11 cellular contexts compared by ENCODE assay signal in the genomic region with DNA sequence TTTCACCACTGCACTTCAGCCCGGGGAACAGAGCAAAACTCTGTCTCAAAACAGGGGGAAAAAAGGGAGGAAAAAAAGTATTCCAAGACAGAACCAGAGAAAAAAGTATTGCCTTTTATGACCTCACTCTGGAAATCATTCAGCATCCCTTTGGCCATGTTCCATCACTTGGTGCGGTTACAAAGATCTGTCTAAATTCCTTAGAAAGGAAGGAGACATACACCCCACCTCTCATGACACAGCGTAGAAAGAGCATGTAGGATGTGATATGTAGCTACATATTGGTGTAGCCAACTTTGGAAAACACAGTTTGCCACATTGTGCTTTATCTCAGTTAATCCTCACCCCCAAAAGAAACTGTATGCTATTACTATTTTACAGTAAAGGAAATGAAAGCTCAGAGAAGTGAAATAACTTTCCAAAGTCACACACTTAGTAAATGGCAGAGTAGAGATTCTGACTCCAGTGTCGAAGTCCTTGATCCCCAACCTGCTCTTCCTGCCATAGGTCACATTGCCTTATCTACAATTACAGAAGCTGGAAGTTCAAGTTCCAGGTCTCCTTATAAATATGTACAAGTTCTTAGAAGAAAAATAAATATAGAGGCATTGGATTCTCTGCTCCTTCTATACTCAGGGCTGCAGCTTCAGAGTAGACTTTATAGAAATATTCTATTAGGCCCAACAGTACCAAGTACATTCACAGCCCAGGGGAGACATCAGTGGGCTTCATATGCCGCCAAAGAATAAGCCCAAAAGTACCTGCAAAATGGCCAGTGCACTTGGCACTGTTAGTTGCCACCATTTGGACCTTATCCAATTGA.
DNase-seq lines count a peak whose midpoint lies in the region; ATAC-seq, FAIRE-seq and TF ChIP-seq lines count a peak whose summit lies in the region.
"Had no signal": no experiment of that assay in that cellular context is flagged by ENCODE, and none has a peak within 500 bp of the region (broad histone marks: within the 10 kb centered on the region; RNA-seq: fewer than 3 reads in every experiment).

No MANE protein-coding gene starts in this region.

- H3K4me1 Mint-ChIP-seq in stimulated activated naive CD8-positive, alpha-beta T cell treated with anti-CD3 and anti-CD28 coated beads, Interleukin-15, amount 100 ng/mL, for 72 hours = peaks cover 6% of the 10 kb centered on the region
- peaks cover 7 to 11% of the 10 kb centered on the region in 2 experiments; a peak in 3 of 4 replicates for H3K4me1 Mint-ChIP-seq in H9

- H3K4me3 Mint-ChIP-seq in stimulated activated naive CD8-positive, alpha-beta T cell treated with anti-CD3 and anti-CD28 coated beads, Interleukin-15, amount 100 ng/mL, for 72 hours = no peak overlapping the region
- no peak overlapping the region for H3K4me3 Mint-ChIP-seq in H9
- H3K4me3 Mint-ChIP-seq: activated CD8-positive, alpha-beta memory T cell treated with anti-CD3 and anti-CD28 coated beads, Interleukin-2, amount 10 ng/mL, durations not matched to agents 7 days and 5 days; T-helper 2 cell treated with Interferon-gamma antibody and Interleukin-4, amounts not matched to agents 5 μg/mL and 100 μg/mL, for 36 hours had no signal

- no peak overlapping the region for H2BK5ac ChIP-seq in H9 (ENCODE audit: insufficient read length, low read length)

- DNase-seq in stimulated activated naive CD8-positive, alpha-beta T cell treated with anti-CD3 and anti-CD28 coated beads, Interleukin-15, amount 100 ng/mL, for 72 hours = no peak
- no peak for DNase-seq in stimulated activated naive CD8-positive, alpha-beta T cell treated with anti-CD3 and anti-CD28 coated beads, Interleukin-15, Interleukin-2, amounts not matched to agents 100 U/mL and 50 U/mL, for 24 hours
- DNase-seq in body of pancreas (no peak), HepG2 (ENCODE audit: low spot score) (no peak), uterus (no peak), LoVo (ENCODE audit: low spot score) (no peak), H9 (no peak)

- TF ChIP-seq EP300 in HepG2 (IDR thresholded peaks at IDR 0.05; ENCODE audit: low read depth in 2 of 2, low read length in 2 of 2) (no peak), HepG2 (CRISPR knock-in tag; IDR thresholded peaks at IDR 0.05; ENCODE audit: borderline replicate concordance) (no peak)

- H4K91ac ChIP-seq in H9 (ENCODE audit: insufficient read length, low read depth, low read length) = no peak overlapping the region

- H3K9me3 ChIP-seq in body of pancreas (no peaks in the 10 kb centered on the region), HepG2 (ENCODE audit: low read length) (no peaks in the 10 kb centered on the region), uterus (no peaks in the 10 kb centered on the region), H9 (ENCODE audit: control insufficient read depth, low read depth, low read length) (no peaks in the 10 kb centered on the region)

- H2BK20ac ChIP-seq in H9 (ENCODE audit: low read depth, low read length, poor library complexity, severe bottlenecking) = no peak overlapping the region

- no peak overlapping the region for H2BK120ac ChIP-seq in H9 (ENCODE audit: low read depth, low read length, poor library complexity, severe bottlenecking)

- H3K36me3 ChIP-seq in body of pancreas (replicated peaks in 1 of 2; ENCODE audit: insufficient read depth in 1 of 2, low read depth in 2 of 2) (no peaks in the 10 kb centered on the region), HepG2 (replicated peaks in 1 of 2; ENCODE audit: control insufficient read depth in 1 of 2, insufficient read depth in 2 of 2, low read length in 2 of 2) (no peaks in the 10 kb centered on the region), uterus (no peaks in the 10 kb centered on the region)

- TF ChIP-seq RAD21 in HepG2 (CRISPR knock-in tag; IDR thresholded peaks at IDR 0.05) = no peak

- no peaks in the 10 kb centered on the region for H3K79me1 ChIP-seq in H9 (ENCODE audit: insufficient read depth, low read depth, low read length, poor library complexity, severe bottlenecking)

- POLR2A ChIA-PET in HepG2 (lab: Yijun Ruan, JAX) = no interaction called here

- TF ChIP-seq CTCF in body of pancreas (IDR thresholded peaks at IDR 0.05) (no peak), HepG2 (CRISPR knock-in tag; IDR thresholded peaks at IDR 0.05) (no peak), uterus (IDR thresholded peaks at IDR 0.05) (no peak), H9 (conservative IDR thresholded peaks at IDR 0.05) (no peak)

- BruUV-seq in HepG2 (replicated peaks; lab: Mats Ljungman, UMichigan) = no TSS peak

- H3K56ac ChIP-seq in H9 (ENCODE audit: insufficient read length, low read depth, low read length) = no peak overlapping the region

- no peaks in the 10 kb centered on the region for H3K36me3 Mint-ChIP-seq in H9 (ENCODE audit: insufficient read depth in 1 of 3, low read depth in 3 of 3)
- H3K36me3 Mint-ChIP-seq: activated CD8-positive, alpha-beta memory T cell treated with anti-CD3 and anti-CD28 coated beads, Interleukin-2, amount 10 ng/mL, durations not matched to agents 7 days and 5 days; brain had no signal

- no peak overlapping the region for H3K9ac ChIP-seq in HepG2 (ENCODE audit: insufficient read depth, low read depth, low read length)
- H3K9ac ChIP-seq in H9 (ENCODE audit: extremely low read depth, insufficient read length, low read length) = no peak overlapping the region

- H4K20me1 ChIP-seq in HepG2 (ENCODE audit: insufficient read depth, low read length) = no peaks in the 10 kb centered on the region
- no peaks in the 10 kb centered on the region for H4K20me1 ChIP-seq in H9 (ENCODE audit: control insufficient read depth, insufficient read depth, insufficient read length)

- H3K27ac ChIP-seq in body of pancreas = peak overlapping the region in 3 of 4 donors; percentile 62 to 74 (median 66)
- no peak overlapping the region for H3K27ac ChIP-seq in HepG2 (ENCODE audit: extremely low read length, insufficient read depth, low read length)
- peak overlapping the region; percentile 25 to 70 for H3K27ac ChIP-seq in uterus
- H3K27ac ChIP-seq in H9 (ENCODE audit: insufficient read length, low read depth, low read length) = no peak overlapping the region

- H2AFZ ChIP-seq in HepG2 (ENCODE audit: low read length) (no peak overlapping the region), H9 (ENCODE audit: low read length) (no peak overlapping the region)

- H3K27ac Mint-ChIP-seq in stimulated activated naive CD8-positive, alpha-beta T cell treated with anti-CD3 and anti-CD28 coated beads, Interleukin-15, amount 100 ng/mL, for 72 hours = no peak overlapping the region
- no peak overlapping the region for H3K27ac Mint-ChIP-seq in H9

- H2AK5ac ChIP-seq in H9 (ENCODE audit: insufficient read length, low read length) = no peak overlapping the region

- FAIRE-seq in HepG2 (lab: Jason Lieb, UNC) = no peak

- peak; percentile 56 for ATAC-seq in stimulated activated naive CD8-positive, alpha-beta T cell treated with anti-CD3 and anti-CD28 coated beads, Interleukin-15, amount 100 ng/mL, for 72 hours
- ATAC-seq in stimulated activated naive CD8-positive, alpha-beta T cell treated with anti-CD3 and anti-CD28 coated beads, Interleukin-15, Interleukin-2, amounts not matched to agents 100 U/mL and 50 U/mL, for 24 hours = no peak
- no peak for ATAC-seq in body of pancreas
- ATAC-seq in HepG2 = no peak
- ATAC-seq in GM21367 (IDR thresholded peaks at IDR 0.05; ENCODE audit: unreplicated experiment) = no peak

- H3K23ac ChIP-seq in H9 (ENCODE audit: insufficient read length, low read depth, low read length) = no peak overlapping the region

- H3T11ph ChIP-seq in H9 (ENCODE audit: low read length) = no peak overlapping the region

- H3K23me2 ChIP-seq in H9 (ENCODE audit: insufficient read length, low read depth, low read length, poor library complexity, severe bottlenecking) = no peaks in the 10 kb centered on the region

- H3K18ac ChIP-seq in H9 (ENCODE audit: insufficient read length, low read depth, low read length) = no peak overlapping the region

- TF ChIP-seq POLR2A in body of pancreas (IDR thresholded peaks at IDR 0.05) = no peak
- no peak for TF ChIP-seq POLR2A in HepG2 (IDR thresholded peaks at IDR 0.05; ENCODE audit: insufficient read depth in 1 of 2, low read depth in 2 of 2, low read length in 2 of 2)
- no peak for TF ChIP-seq POLR2A in uterus (IDR thresholded peaks at IDR 0.05)

- no peak overlapping the region for H3K4me3 ChIP-seq in body of pancreas
- H3K4me3 ChIP-seq in HepG2 (replicated peaks in 1 of 3; ENCODE audit: insufficient read depth in 1 of 3, low read depth in 2 of 3, low read length in 3 of 3) = no peak overlapping the region
- no peak overlapping the region for H3K4me3 ChIP-seq in uterus

- CTCF ChIA-PET in HepG2 (lab: Yijun Ruan, JAX; ENCODE audit: low intra/inter-chr PET ratio, low total read pairs) = interaction anchor here (1.2 to 1.8 kb wide), 3 partner anchors 38 to 507 kb away, joined by 4 to 6 read pairs (median 4); no protein-coding TSS in a partner anchor

- no peaks in the 10 kb centered on the region for H3K9me3 Mint-ChIP-seq in stimulated activated naive CD8-positive, alpha-beta T cell treated with anti-CD3 and anti-CD28 coated beads, Interleukin-15, amount 100 ng/mL, for 72 hours
- no peaks in the 10 kb centered on the region for H3K9me3 Mint-ChIP-seq in H9
- H3K9me3 Mint-ChIP-seq: T-helper 2 cell treated with Interferon-gamma antibody and Interleukin-4, amounts not matched to agents 5 μg/mL and 100 μg/mL, for 36 hours had no signal

- in situ Hi-C loops in HepG2 (cut with HindIII; ENCODE audit: extremely low pct_ligation_motif_present, low pct_unique_long_range_greater_than_20kb) = no loop called here

- no peak overlapping the region for H4K8ac ChIP-seq in H9 (replicated peaks; ENCODE audit: insufficient read length, low read depth, low read length)

- WGBS in body of pancreas, 2 donors = 40 to 54% methylated on average over 5 of the region's 5 CpGs
- 11% methylated on average over 5 of the region's 5 CpGs for WGBS in HepG2 (ENCODE audit: low lambda C conversion rate)
- WGBS in H9 (ENCODE audit: extremely low coverage, insufficient read length, low lambda C conversion rate) = no CpG with 5 or more reads among the region's 5 CpGs

- no peaks in the 10 kb centered on the region for H3K27me3 Mint-ChIP-seq in stimulated activated naive CD8-positive, alpha-beta T cell treated with anti-CD3 and anti-CD28 coated beads, Interleukin-15, amount 100 ng/mL, for 72 hours
- H3K27me3 Mint-ChIP-seq in H9 (ENCODE audit: low read depth) = no peaks in the 10 kb centered on the region

- no peak overlapping the region for H2BK15ac ChIP-seq in H9 (ENCODE audit: low read depth, low read length)

- H3K4me2 ChIP-seq in HepG2 (ENCODE audit: low read depth, low read length) (peak overlapping the region; percentile 52; the same call in 1 of the 2 replicates), H9 (ENCODE audit: insufficient read depth, insufficient read length, low read length) (no peak overlapping the region)

- H3K79me2 ChIP-seq in HepG2 (ENCODE audit: insufficient read depth, low read length) (no peaks in the 10 kb centered on the region), H9 (ENCODE audit: insufficient read depth, low read length) (no peaks in the 10 kb centered on the region)

- H3K27me3 ChIP-seq in body of pancreas (no peaks in the 10 kb centered on the region), HepG2 (ENCODE audit: control insufficient read depth in 1 of 2, insufficient read depth in 2 of 2, low read length in 2 of 2) (no peaks in the 10 kb centered on the region), uterus (no peaks in the 10 kb centered on the region), H9 (ENCODE audit: insufficient read depth, low read length) (no peaks in the 10 kb centered on the region)

- H3K4me1 ChIP-seq in body of pancreas (peaks cover 35% of the 10 kb centered on the region), HepG2 (ENCODE audit: insufficient read depth, low read length) (peaks cover 25% of the 10 kb centered on the region), uterus (no peaks in the 10 kb centered on the region), H9 (ENCODE audit: insufficient read depth, low read length) (no peaks in the 10 kb centered on the region)

- no peak overlapping the region for H4K5ac ChIP-seq in H9 (ENCODE audit: insufficient read length, low read depth, low read length)

- no peak overlapping the region for H3K14ac ChIP-seq in H9 (ENCODE audit: insufficient read depth, low read length)

- H2BK12ac ChIP-seq in H9 (ENCODE audit: insufficient read length, low read depth, low read length) = no peak overlapping the region

- intact Hi-C loops in body of pancreas (cut with DNase I) (no loop called here), HepG2 (cut with micrococcal nuclease; ENCODE audit: unreplicated experiment) (loop anchor here (1.0 to 5.0 kb wide), 4 partner anchors 61 to 667 kb away; no protein-coding TSS in a partner anchor), uterus (cut with DNase I; ENCODE audit: low total_unique reads) (no loop called here)

- H3K4ac ChIP-seq in H9 (ENCODE audit: low read depth, low read length) = no peak overlapping the region

Comparison
In these comparisons a context has a peak if more than half of its experiments do, and no peak if none do; other contexts are left out.
1. H3K27ac ChIP-seq: peak in body of pancreas (3 of 4) and uterus (2 of 2); none in HepG2 (single experiment) and H9 (single experiment).